9 cellular contexts compared by ENCODE assay signal in the genomic region with DNA sequence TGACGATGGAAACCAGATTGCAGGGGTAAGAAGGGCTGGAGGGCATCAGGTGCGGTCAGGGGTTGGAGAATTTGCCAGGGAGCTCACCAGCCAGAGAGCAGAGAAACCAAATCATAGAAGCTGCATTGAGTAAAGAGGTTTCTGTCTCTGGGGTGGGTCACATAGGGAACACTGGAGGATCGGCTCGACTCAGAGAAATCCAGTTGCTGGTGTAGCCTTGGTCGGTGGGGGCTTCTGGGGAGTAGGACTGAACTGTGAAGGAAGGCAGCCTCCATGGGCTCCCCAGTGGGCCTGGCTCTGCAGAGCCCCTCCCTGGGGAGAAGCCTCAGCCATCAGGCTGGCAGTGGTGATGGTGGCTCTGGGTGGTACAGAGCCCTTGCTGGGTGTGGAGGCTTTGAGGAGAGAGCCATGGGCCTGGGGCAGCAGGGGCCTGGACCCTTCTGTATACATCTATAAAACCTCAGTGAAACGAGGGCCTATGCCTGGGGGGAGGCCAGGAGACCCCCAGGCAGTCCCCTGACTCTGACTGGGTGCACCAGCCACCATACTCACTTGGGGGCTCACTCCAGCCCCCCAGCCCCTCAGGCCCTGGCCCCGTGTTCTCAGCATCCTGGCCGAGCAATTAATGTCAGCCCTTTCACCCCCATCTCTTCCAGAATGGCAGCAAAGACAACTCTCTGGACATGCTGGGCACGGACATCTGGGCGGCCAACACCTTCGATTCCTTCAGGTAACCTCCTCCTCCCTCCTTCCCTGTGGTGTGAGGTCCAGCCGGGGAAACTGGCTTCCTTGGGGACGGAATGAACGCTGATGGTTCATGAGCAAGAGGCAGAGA.
"Had no signal": no experiment of that assay in that cellular context is flagged by ENCODE, and none has a peak within 500 bp of the region (broad histone marks: within the 10 kb centered on the region; RNA-seq: fewer than 3 reads in every experiment).

No MANE protein-coding gene starts in this region.

- DNase-seq: esophagus squamous epithelium had no signal

- H3K4me3 ChIP-seq: esophagus squamous epithelium, left lung, right lobe of liver, suprapubic skin had no signal

- H3K27me3 Mint-ChIP-seq: progenitor cell of endocrine pancreas had no signal

- H3K27ac Mint-ChIP-seq: activated naive CD4-positive, alpha-beta T cell treated with anti-CD3 and anti-CD28 coated beads, Interleukin-2, amount 50 U/mL, for 72 hours had no signal

- H3K27me3 ChIP-seq: esophagus squamous epithelium, left lung, right lobe of liver, suprapubic skin had no signal

- H3K27ac ChIP-seq: esophagus squamous epithelium, right lobe of liver, suprapubic skin had no signal

- H3K9me3 ChIP-seq: esophagus squamous epithelium, left lung, right lobe of liver, suprapubic skin had no signal

- FAIRE-seq: islet of Langerhans, TTC549 had no signal

- H3K4me3 Mint-ChIP-seq: brain had no signal
